In the genomic region with DNA sequence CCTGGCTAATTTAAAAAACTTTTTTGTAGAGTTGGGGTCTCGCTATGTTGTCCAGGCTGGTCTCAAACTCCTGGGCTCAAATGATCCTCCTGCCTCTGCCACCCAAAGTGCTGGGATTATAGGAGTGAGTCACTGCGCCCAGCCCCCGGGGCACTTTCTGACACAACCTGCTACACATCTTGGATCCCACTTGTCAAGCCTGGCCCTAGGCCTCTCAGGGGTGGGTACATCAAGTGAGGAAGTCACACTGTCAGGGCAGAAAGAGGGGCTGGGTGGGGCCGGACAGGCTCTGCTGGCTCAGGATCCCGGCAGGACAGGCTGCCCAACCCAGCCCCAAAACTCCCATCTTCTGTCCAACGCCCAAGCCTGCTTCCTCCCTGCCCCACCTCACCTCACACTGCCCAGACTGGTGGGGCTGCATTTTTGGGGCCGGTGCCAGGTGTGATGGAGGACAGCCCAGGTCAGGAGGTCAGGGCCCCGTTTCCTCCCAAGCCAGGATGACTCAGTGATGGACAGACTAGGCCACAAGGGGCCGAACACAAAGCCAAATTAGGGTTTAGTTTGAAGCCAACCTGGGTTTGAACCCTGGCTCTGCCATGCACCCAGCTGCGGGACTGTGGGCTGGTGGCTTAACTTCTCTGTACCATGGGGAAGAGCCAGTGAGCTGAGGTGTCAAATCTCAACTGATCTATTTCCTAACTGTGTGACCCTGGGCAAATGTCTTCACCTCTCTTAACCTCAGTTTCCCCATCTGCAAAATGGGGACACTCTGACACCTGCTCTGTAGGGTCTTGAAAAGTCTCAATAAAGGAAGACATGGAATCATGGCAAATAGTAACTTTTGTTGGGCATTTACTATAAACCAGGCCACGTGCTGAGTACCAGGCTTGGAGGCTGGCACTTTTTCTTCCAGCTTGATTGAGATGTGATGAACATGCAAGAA, we compare ENCODE assay signal across 9 cellular contexts. TPM values are rescaled to one million over a fixed set of nuclear protein-coding genes. Genes with fewer than 3 reads are reported as not detected.
A peak's percentile ranks its signal among the peaks of the same experiment; 100 is the strongest.
DNase-seq lines count a peak whose midpoint lies in the region; ATAC-seq and TF ChIP-seq lines count a peak whose summit lies in the region.
"Had no signal": no experiment of that assay in that cellular context is flagged by ENCODE, and none has a peak within 500 bp of the region (broad histone marks: within the 10 kb centered on the region; RNA-seq: fewer than 3 reads in every experiment).

No MANE protein-coding gene starts in this region.

- WGBS in hepatocyte (ENCODE audit: low lambda C conversion rate, missing lambda C conversion rate): 67% methylated on average over 9 of the region's 11 CpGs

- H3K27me3 ChIP-seq in hepatocyte (no peaks in the 10 kb centered on the region), subcutaneous abdominal adipose tissue (ENCODE audit: control insufficient read depth in 5 of 5, insufficient read depth in 4 of 5, low read length in 5 of 5) (peaks cover 0 to 29% (median 6%) of the 10 kb centered on the region in 5 donors)

- H3K4me3 ChIP-seq in hepatocyte: no peak overlapping the region
- no peak overlapping the region for H3K4me3 ChIP-seq in subcutaneous abdominal adipose tissue (ENCODE audit: low read depth in 1 of 5, low read length in 5 of 5)

- no peaks in the 10 kb centered on the region for H4K20me1 ChIP-seq in hepatocyte (ENCODE audit: insufficient read depth, poor library complexity, severe bottlenecking)

- H3K27ac ChIP-seq in VCaP: peak overlapping the region; percentile 26; the same call in 1 of the 2 replicates
- H3K27ac ChIP-seq in hepatocyte: peak overlapping the region; percentile 79
- peak overlapping the region; percentile 69 for H3K27ac ChIP-seq in subcutaneous abdominal adipose tissue (ENCODE audit: low read depth, low read length)

- no peak for TF ChIP-seq CTCF in HFFc6 (IDR thresholded peaks at IDR 0.05)
- no peak for TF ChIP-seq CTCF in VCaP (conservative IDR thresholded peaks at IDR 0.05)
- TF ChIP-seq CTCF in hepatocyte (IDR thresholded peaks at IDR 0.05; ENCODE audit: poor library complexity): no peak

- no peaks in the 10 kb centered on the region for H3K9me2 ChIP-seq in hepatocyte (replicated peaks; ENCODE audit: insufficient read depth)

- H3K36me3 ChIP-seq in hepatocyte (replicated peaks; ENCODE audit: insufficient read depth, low read depth) (no peaks in the 10 kb centered on the region), subcutaneous abdominal adipose tissue (ENCODE audit: control insufficient read depth in 5 of 5, insufficient read depth in 5 of 5, low read length in 5 of 5) (no peaks in the 10 kb centered on the region)

- H2AFZ ChIP-seq in hepatocyte: no peak overlapping the region

- H3K27ac Mint-ChIP-seq in HFFc6: peak overlapping the region; percentile 94

- no peaks in the 10 kb centered on the region for H3K9me3 Mint-ChIP-seq in HFFc6

- H3K4me3 Mint-ChIP-seq in HFFc6: peak overlapping the region; percentile 83

- H3K27me3 Mint-ChIP-seq in HFFc6 (ENCODE audit: insufficient read depth): peaks cover 3% of the 10 kb centered on the region

- no peak overlapping the region for H3K9ac ChIP-seq in subcutaneous abdominal adipose tissue (ENCODE audit: low read length in 5 of 5)

- H3K4me2 ChIP-seq in hepatocyte: no peak overlapping the region

- ATAC-seq in HG03432 (IDR thresholded peaks at IDR 0.05; ENCODE audit: unreplicated experiment) (no peak), GM18502 (IDR thresholded peaks at IDR 0.05; ENCODE audit: poor library complexity, unreplicated experiment) (no peak)

- no peaks in the 10 kb centered on the region for H3K79me2 ChIP-seq in hepatocyte

- H3K9me3 ChIP-seq in hepatocyte (ENCODE audit: low read depth) (no peaks in the 10 kb centered on the region), subcutaneous abdominal adipose tissue (ENCODE audit: control insufficient read depth in 5 of 5, low read length in 5 of 5) (no peaks in the 10 kb centered on the region)

- DNase-seq in HFFc6 (peak; percentile 42), hepatocyte (ENCODE audit: low spot score) (peak; percentile 56), amniotic stem cell (lab: John Stamatoyannopoulos, UW) (no peak)
- no peak for DNase-seq in stimulated activated CD4-positive, alpha-beta T cell treated with anti-CD3 and anti-CD28 coated beads, Interleukin-2, amount 100 ng/mL, for 48 hours

- H3K4me1 Mint-ChIP-seq in HFFc6 (ENCODE audit: low read depth): peaks cover 45% of the 10 kb centered on the region

- H3K36me3 Mint-ChIP-seq in HFFc6 (ENCODE audit: low read depth): no peaks in the 10 kb centered on the region

- peaks cover 47% of the 10 kb centered on the region for H3K4me1 ChIP-seq in hepatocyte (ENCODE audit: insufficient read depth)
- peaks cover 2 to 39% (median 34%) of the 10 kb centered on the region in 5 donors for H3K4me1 ChIP-seq in subcutaneous abdominal adipose tissue (ENCODE audit: control insufficient read depth in 5 of 5, insufficient read depth in 5 of 5, low read length in 5 of 5)

RNA-seq across cellular contexts. Expression of a gene that starts 8.9 kb away (rescaled TPM):
- total RNA-seq in HFFc6 (2021; fragmentation: NEBNext Ultra II Directional; extraction: Animal tissue kit (Norgen Biotek cat#: 25700)): under 1 TPM in 3 of 6 experiments, not detected in 3; 0.02 to 0.06 (median 0.05) TPM
- total RNA-seq in hepatocyte: 29.1 and 32.8 TPM in 2 replicates
- 44.5 and 45.0 TPM in 2 replicates for polyA plus RNA-seq in hepatocyte
- total RNA-seq: activated CD8-positive, alpha-beta memory T cell treated with anti-CD3 and anti-CD28 coated beads for 36 hours had no signal

RNA-seq across cellular contexts. Expression of a gene that starts 12.3 kb away (rescaled TPM):
- total RNA-seq in HFFc6 (2021; fragmentation: NEBNext Ultra II Directional; extraction: Animal tissue kit (Norgen Biotek cat#: 25700)): not detected
- 0.20 and 3.5 TPM in 2 replicates for total RNA-seq in hepatocyte
- 0.69 and 1.0 TPM in 2 replicates for polyA plus RNA-seq in hepatocyte
- total RNA-seq: activated CD8-positive, alpha-beta memory T cell treated with anti-CD3 and anti-CD28 coated beads for 36 hours had no signal

Comparison
In these comparisons a context has a peak if more than half of its experiments do, and no peak if none do; other contexts are left out.
1. DNase-seq: peak in HFFc6 (single experiment) and hepatocyte (single experiment); none in amniotic stem cell (single experiment) and stimulated activated CD4-positive, alpha-beta T cell treated with anti-CD3 and anti-CD28 coated beads, Interleukin-2, amount 100 ng/mL, for 48 hours (0 of 2).
2. H3K27ac ChIP-seq: peak in every context shown above with its lines; median percentile 79 in hepatocyte; 69 in subcutaneous abdominal adipose tissue; 26 in VCaP.
3. RNA of a gene that starts 8.9 kb away (total RNA-seq): 29.1 to 32.8 TPM in hepatocyte; 0.02 to 0.06 TPM in HFFc6; every median in the first group is over 10 times any median in the second.